Comparison of ENCODE assay signal across 13 cellular contexts in the genomic region with DNA sequence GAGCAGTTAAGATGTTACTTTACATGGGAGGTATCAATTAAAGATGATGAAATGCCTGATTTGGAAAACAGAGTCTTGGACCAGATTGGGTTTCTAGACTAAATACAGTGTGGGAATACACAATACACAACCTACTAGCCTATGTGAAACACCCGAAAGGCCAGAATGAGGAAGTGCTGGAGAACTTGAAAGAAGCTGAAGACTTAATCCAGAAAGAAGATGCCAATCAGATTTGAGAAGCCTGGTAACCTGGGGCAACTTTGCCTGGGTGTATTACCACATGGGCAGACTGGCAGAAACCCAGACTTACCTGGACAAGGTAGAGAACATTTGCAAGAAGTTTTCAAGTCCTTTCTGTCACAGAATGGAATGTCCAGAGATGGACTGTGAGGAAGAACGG.
"Had no signal": no experiment of that assay in that cellular context is flagged by ENCODE, and none has a peak within 500 bp of the region (broad histone marks: within the 10 kb centered on the region; RNA-seq: fewer than 3 reads in every experiment).

No MANE protein-coding gene starts in this region.

- H3K4me3 Mint-ChIP-seq: activated CD4-positive, alpha-beta memory T cell treated with anti-CD3 and anti-CD28 coated beads for 36 hours; naive thymus-derived CD4-positive, alpha-beta T cell; stimulated activated memory B cell treated with anti-CD40 and anti-IgM and Interleukin-4, amounts not matched to agents 10 μg/mL and 1 μg/mL and 100 μg/mL, for 72 hours had no signal

- H3K27ac ChIP-seq: heart left ventricle, spleen, tibial nerve had no signal

- ATAC-seq: heart left ventricle; left colon; naive thymus-derived CD4-positive, alpha-beta T cell; sciatic nerve; stimulated activated memory B cell treated with anti-CD40 and anti-IgM and Interleukin-4, amounts not matched to agents 10 μg/mL and 1 μg/mL and 100 μg/mL, for 72 hours had no signal

- H3K4me1 ChIP-seq: heart left ventricle, spleen, tibial nerve had no signal

- DNase-seq: activated CD4-positive, alpha-beta memory T cell treated with anti-CD3 and anti-CD28 coated beads for 36 hours; activated CD4-positive, CD25-positive, alpha-beta regulatory T cell treated with anti-CD3 and anti-CD28 coated beads, Interleukin-2, amount 50 U/mL, for 72 hours; aorta; foreskin melanocyte; heart left ventricle; left colon; spleen; stimulated activated CD4-positive, alpha-beta T cell treated with anti-CD3 and anti-CD28 coated beads, Interleukin-1b, Interleukin-23, amount 100 ng/mL, for 48 hours had no signal

- H3K27ac Mint-ChIP-seq: activated CD4-positive, alpha-beta memory T cell treated with anti-CD3 and anti-CD28 coated beads for 36 hours; naive thymus-derived CD4-positive, alpha-beta T cell; stimulated activated memory B cell treated with anti-CD40 and anti-IgM and Interleukin-4, amounts not matched to agents 10 μg/mL and 1 μg/mL and 100 μg/mL, for 72 hours had no signal

- H3K27me3 ChIP-seq: heart left ventricle, spleen, tibial nerve had no signal

- H3K27me3 Mint-ChIP-seq: activated CD4-positive, alpha-beta memory T cell treated with anti-CD3 and anti-CD28 coated beads for 36 hours; naive thymus-derived CD4-positive, alpha-beta T cell; stimulated activated memory B cell treated with anti-CD40 and anti-IgM and Interleukin-4, amounts not matched to agents 10 μg/mL and 1 μg/mL and 100 μg/mL, for 72 hours had no signal

- H3K4me1 Mint-ChIP-seq: stimulated activated memory B cell treated with anti-CD40 and anti-IgM and Interleukin-4, amounts not matched to agents 10 μg/mL and 1 μg/mL and 100 μg/mL, for 72 hours had no signal

- H3K9me3 ChIP-seq: heart left ventricle, spleen, tibial nerve had no signal

- H3K4me3 ChIP-seq: heart left ventricle, lung, spleen, tibial nerve had no signal

- H3K36me3 ChIP-seq: tibial nerve had no signal

- H3K9me3 Mint-ChIP-seq: activated CD4-positive, alpha-beta memory T cell treated with anti-CD3 and anti-CD28 coated beads for 36 hours; naive thymus-derived CD4-positive, alpha-beta T cell; stimulated activated memory B cell treated with anti-CD40 and anti-IgM and Interleukin-4, amounts not matched to agents 10 μg/mL and 1 μg/mL and 100 μg/mL, for 72 hours had no signal
